In the genomic region with DNA sequence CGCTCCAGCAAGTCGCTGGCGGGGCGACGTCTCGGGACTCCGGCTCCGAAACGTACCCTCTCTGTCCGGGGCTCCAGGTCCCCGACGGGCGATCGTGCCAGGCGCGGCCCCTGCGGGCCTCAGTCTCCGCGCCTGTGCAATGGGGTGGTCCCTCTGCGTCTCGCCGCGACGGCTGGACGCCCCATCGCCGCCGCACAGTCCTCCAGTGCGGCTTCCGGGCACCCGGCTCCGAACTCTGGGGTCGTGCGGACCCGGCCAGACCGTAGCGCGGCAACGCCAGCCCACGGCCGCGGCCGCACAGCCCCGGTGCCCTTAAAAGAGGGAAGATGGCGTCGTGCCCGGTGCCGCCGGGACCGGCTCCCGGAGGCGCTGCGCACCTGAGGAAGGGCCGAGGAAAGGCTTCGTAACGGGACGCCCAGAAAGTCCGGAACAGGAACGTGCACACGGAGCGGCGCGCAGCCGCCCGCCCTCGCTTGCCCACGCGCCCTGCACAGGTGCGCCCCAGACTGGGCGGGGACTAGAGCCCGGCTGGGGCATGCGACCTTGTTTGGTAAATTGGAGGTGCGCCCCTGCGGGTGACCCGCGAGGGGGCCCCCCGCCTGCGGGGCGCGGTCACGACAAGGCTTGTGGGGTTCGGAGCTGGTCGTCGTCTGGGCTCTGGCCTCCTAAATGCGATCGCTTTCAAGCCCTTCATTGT, we compare ENCODE assay signal across 8 cellular contexts. TPM values are rescaled to one million over a fixed set of nuclear protein-coding genes. Genes with fewer than 3 reads are reported as not detected.
DNase-seq lines count a peak whose midpoint lies in the region; ATAC-seq and TF ChIP-seq lines count a peak whose summit lies in the region.

No MANE protein-coding gene starts in this region.

- H3K36me3 ChIP-seq in CD4-positive, CD25-positive, alpha-beta regulatory T cell (ENCODE audit: control insufficient read depth, insufficient read depth, low read length), result no peaks in the 10 kb centered on the region
- H3K36me3 ChIP-seq in mucosa of descending colon (ENCODE audit: low read depth), result no peaks in the 10 kb centered on the region
- H3K36me3 ChIP-seq in thyroid gland, result no peaks in the 10 kb centered on the region

- DNase-seq in CD4-positive, CD25-positive, alpha-beta regulatory T cell, result peak; percentile 36 to 57 (median 47)
- DNase-seq in dorsolateral prefrontal cortex (no peak), mucosa of descending colon (peak; percentile 72 to 81 (median 78)), thyroid gland (peak; percentile 59 to 64)

- H3K27ac Mint-ChIP-seq in CD4-positive, CD25-positive, alpha-beta regulatory T cell, result peak overlapping the region in 1 of 3 donors; percentile 82

- WGBS in thyroid gland, 2 donors, result 8 to 13% methylated on average over 11 to 24 of the region's 86 CpGs

- intact Hi-C loops in dorsolateral prefrontal cortex (cut with DNase I) (no loop called here), mucosa of descending colon (cut with DNase I, micrococcal nuclease) (no loop called here), thyroid gland (cut with DNase I) (no loop called here)

- H3K9me3 ChIP-seq in CD4-positive, CD25-positive, alpha-beta regulatory T cell (ENCODE audit: control insufficient read depth in 2 of 2, low read length in 2 of 2), result no peaks in the 10 kb centered on the region
- H3K9me3 ChIP-seq in mucosa of descending colon, result no peaks in the 10 kb centered on the region
- no peaks in the 10 kb centered on the region for H3K9me3 ChIP-seq in thyroid gland

- H3K36me3 Mint-ChIP-seq in CD4-positive, CD25-positive, alpha-beta regulatory T cell, result no peaks in the 10 kb centered on the region

- H3K27me3 Mint-ChIP-seq in CD4-positive, CD25-positive, alpha-beta regulatory T cell, result peaks cover 4% of the 10 kb centered on the region

- no peak overlapping the region for H3K27ac ChIP-seq in CD4-positive, CD25-positive, alpha-beta regulatory T cell (ENCODE audit: insufficient read depth, low read length, poor library complexity, severe bottlenecking)
- H3K27ac ChIP-seq in dorsolateral prefrontal cortex, result no peak overlapping the region
- H3K27ac ChIP-seq in thyroid gland, result no peak overlapping the region

- TF ChIP-seq CTCF in WI38 (IDR thresholded peaks at IDR 0.05; ENCODE audit: low read depth, low read length) (no peak), dorsolateral prefrontal cortex (IDR thresholded peaks at IDR 0.05 in 54 of 56, conservative IDR thresholded peaks at IDR 0.05 in 2 of 56; ENCODE audit: low read depth in 1 of 56, partially characterized antibody in 56 of 56) (no peak), mucosa of descending colon (IDR thresholded peaks at IDR 0.05) (no peak), thyroid gland (IDR thresholded peaks at IDR 0.05) (no peak)

- H3K27me3 ChIP-seq in CD4-positive, CD25-positive, alpha-beta regulatory T cell (ENCODE audit: control insufficient read depth, insufficient read depth, low read length), result no peaks in the 10 kb centered on the region
- H3K27me3 ChIP-seq in dorsolateral prefrontal cortex (peaks cover 0 to 54% (median 29%) of the 10 kb centered on the region in 45 donors), thyroid gland (no peaks in the 10 kb centered on the region)

- peak overlapping the region; percentile 57 for H3K4me3 ChIP-seq in CD4-positive, CD25-positive, alpha-beta regulatory T cell (ENCODE audit: low read depth, low read length)
- peak overlapping the region; percentile 57 for H3K4me3 ChIP-seq in WI38 (ENCODE audit: low read depth, low read length)
- H3K4me3 ChIP-seq in dorsolateral prefrontal cortex, result peak overlapping the region; percentile 27 to 72 (median 56)
- H3K4me3 ChIP-seq in mucosa of descending colon, result peak overlapping the region; percentile 27
- peak overlapping the region; percentile 52 to 72 (median 55) for H3K4me3 ChIP-seq in thyroid gland (replicated peaks in 1 of 3)

- H3K9me3 Mint-ChIP-seq in CD4-positive, CD25-positive, alpha-beta regulatory T cell, result no peaks in the 10 kb centered on the region

- peak in 1 of 2 donors; percentile 2 for TF ChIP-seq POLR2A in thyroid gland (IDR thresholded peaks at IDR 0.05)

- H3K4me3 Mint-ChIP-seq in CD4-positive, CD25-positive, alpha-beta regulatory T cell, result peak overlapping the region; percentile 78 to 88 (median 84)

- H3K4me1 ChIP-seq in CD4-positive, CD25-positive, alpha-beta regulatory T cell (ENCODE audit: control insufficient read depth, insufficient read depth, low read length, poor library complexity, severe bottlenecking), result peaks cover 18% of the 10 kb centered on the region
- H3K4me1 ChIP-seq in mucosa of descending colon (ENCODE audit: low read depth) (peaks cover 31% of the 10 kb centered on the region), thyroid gland (peaks cover 13 to 22% of the 10 kb centered on the region in 2 donors)

- H3K4me1 Mint-ChIP-seq in CD4-positive, CD25-positive, alpha-beta regulatory T cell, result peaks cover 0 to 9% (median 4%) of the 10 kb centered on the region in 4 donors

- peak; percentile 79 to 80 for ATAC-seq in CD4-positive, CD25-positive, alpha-beta regulatory T cell (ENCODE audit: low read depth in 2 of 2)
- ATAC-seq in HG02798 (IDR thresholded peaks at IDR 0.05; ENCODE audit: poor library complexity, unreplicated experiment) (peak; percentile 49), mucosa of descending colon (peak; percentile 78), HG03342 (IDR thresholded peaks at IDR 0.05; ENCODE audit: unreplicated experiment) (no peak), HG03108 (IDR thresholded peaks at IDR 0.05; ENCODE audit: unreplicated experiment) (no peak)

RNA-seq across cellular contexts. Expression of a gene that starts 0.5 kb away (rescaled TPM):
- total RNA-seq in CD4-positive, CD25-positive, alpha-beta regulatory T cell, result 1.7 TPM
- polyA plus RNA-seq in CD4-positive, CD25-positive, alpha-beta regulatory T cell, result 1 to 10 TPM; 4.7 to 10.0 (median 7.5) TPM
- total RNA-seq in dorsolateral prefrontal cortex (under 1 TPM in 4 of 120 experiments, not detected in 116; 0.46 to 0.56 (median 0.54) TPM), mucosa of descending colon (10 to 100 TPM in 2 of 3 donors, 1 to 10 TPM in 1; 8.4 to 28.3 (median 20.6) TPM), thyroid gland (10 to 100 TPM in 1 of 4 donors, 1 to 10 TPM in 3; 4.1 to 12.1 (median 5.7) TPM)

RNA-seq across cellular contexts. Expression of a gene that starts 21.9 kb away (rescaled TPM):
- total RNA-seq in CD4-positive, CD25-positive, alpha-beta regulatory T cell, result 4.2 TPM
- polyA plus RNA-seq in CD4-positive, CD25-positive, alpha-beta regulatory T cell, result 1 to 10 TPM; 7.5 to 8.1 (median 7.9) TPM
- total RNA-seq in dorsolateral prefrontal cortex, result 10 to 100 TPM; 11.0 to 24.3 (median 16.5) TPM
- total RNA-seq in mucosa of descending colon, result 1 to 10 TPM; 2.0 to 5.7 (median 3.4) TPM
- total RNA-seq in thyroid gland, result 10 to 100 TPM in 1 of 4 donors, 1 to 10 TPM in 3; 4.4 to 11.4 (median 5.8) TPM

RNA-seq across cellular contexts. Expression of a gene that starts 32.1 kb away (rescaled TPM):
- 6.5 TPM for total RNA-seq in CD4-positive, CD25-positive, alpha-beta regulatory T cell
- 1 to 10 TPM; 5.4 to 9.8 (median 8.4) TPM for polyA plus RNA-seq in CD4-positive, CD25-positive, alpha-beta regulatory T cell
- total RNA-seq in dorsolateral prefrontal cortex (10 to 100 TPM; 10.7 to 29.7 (median 20.7) TPM), mucosa of descending colon (10 to 100 TPM; 16.1 to 18.8 (median 17.0) TPM), thyroid gland (10 to 100 TPM; 28.4 to 48.5 (median 38.3) TPM)

RNA-seq across cellular contexts. Expression of a gene that starts 40.3 kb away (rescaled TPM):
- total RNA-seq in CD4-positive, CD25-positive, alpha-beta regulatory T cell, result 79.9 TPM
- 100 to 1,000 TPM; 332 to 603 (median 474) TPM for polyA plus RNA-seq in CD4-positive, CD25-positive, alpha-beta regulatory T cell
- total RNA-seq in dorsolateral prefrontal cortex (10 to 100 TPM; 12.8 to 57.5 (median 25.4) TPM), mucosa of descending colon (100 to 1,000 TPM; 134 to 281 (median 236) TPM), thyroid gland (100 to 1,000 TPM in 3 of 4 donors, 10 to 100 TPM in 1; 87.4 to 234 (median 170) TPM)

Comparison
In these comparisons a context has a peak if more than half of its experiments do, and no peak if none do; other contexts are left out.
1. ATAC-seq: peak in CD4-positive, CD25-positive, alpha-beta regulatory T cell (2 of 2), HG02798 (single experiment) and mucosa of descending colon (single experiment); none in HG03342 (single experiment) and HG03108 (single experiment).
2. DNase-seq: peak in CD4-positive, CD25-positive, alpha-beta regulatory T cell (3 of 3), mucosa of descending colon (3 of 3) and thyroid gland (2 of 2); none in dorsolateral prefrontal cortex (0 of 10).
3. Peak in every context shown above with its lines, with median percentiles within 50 percentile points of each other: H3K4me3 ChIP-seq.